ENCODE assay signal across 36 cellular contexts in the genomic region with DNA sequence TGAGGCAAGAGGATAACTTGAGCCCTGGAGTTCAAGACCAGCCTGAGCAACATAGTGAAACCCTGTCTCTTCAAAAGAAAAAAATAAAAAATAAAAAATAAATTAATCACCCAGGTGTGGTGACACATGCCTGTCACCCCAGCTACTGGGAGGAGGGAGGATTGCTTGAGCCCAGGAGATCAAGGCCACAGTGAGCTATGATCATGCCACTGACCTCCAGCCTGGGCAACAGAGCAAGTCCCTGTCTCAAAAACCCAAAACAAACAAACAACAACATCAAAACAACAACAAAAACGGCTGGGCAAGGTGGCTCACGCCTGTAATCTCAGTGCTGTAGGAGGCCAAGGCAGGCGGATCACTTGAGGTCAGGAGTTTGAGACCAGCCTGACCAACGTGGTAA. TPM values are rescaled to one million over a fixed set of nuclear protein-coding genes. Genes with fewer than 3 reads are reported as not detected.
"Had no signal": no experiment of that assay in that cellular context is flagged by ENCODE, and none has a peak within 500 bp of the region (broad histone marks: within the 10 kb centered on the region; RNA-seq: fewer than 3 reads in every experiment).

No MANE protein-coding gene starts in this region.

- DNase-seq: activated CD4-positive, alpha-beta memory T cell treated with anti-CD3 and anti-CD28 coated beads for 36 hours; activated CD4-positive, alpha-beta T cell treated with anti-CD3 and anti-CD28 coated beads for 36 hours; activated CD4-positive, alpha-beta T cell treated with anti-CD3 and anti-CD28 coated beads, Interleukin-2, amount 10 ng/mL, durations not matched to agents 24 days and 14 days; activated CD4-positive, CD25-positive, alpha-beta regulatory T cell; activated CD4-positive, CD25-positive, alpha-beta regulatory T cell treated with anti-CD3 and anti-CD28 coated beads, Interleukin-2, amount 50 U/mL, for 72 hours; activated CD8-positive, alpha-beta memory T cell treated with anti-CD3 and anti-CD28 coated beads, Interleukin-2, amount 10 ng/mL, durations not matched to agents 7 days and 5 days; activated CD8-positive, alpha-beta memory T cell treated with anti-CD3 and anti-CD28 coated beads, Interleukin-2, amount 50 U/mL, for 4 hours; activated CD8-positive, alpha-beta T cell treated with anti-CD3 and anti-CD28 coated beads, Interleukin-2, amount 10 ng/mL, durations not matched to agents 7 days and 5 days; activated gamma-delta T cell; activated naive CD4-positive, alpha-beta T cell; activated naive CD4-positive, alpha-beta T cell treated with anti-CD3 and anti-CD28 coated beads, Interleukin-2, amount 10 ng/mL, durations not matched to agents 7 days and 5 days; activated naive CD8-positive, alpha-beta T cell treated with anti-CD3 and anti-CD28 coated beads, Interleukin-2, amount 10 ng/mL, durations not matched to agents 7 days and 5 days; activated T-cell treated with anti-CD3 and anti-CD28 coated beads for 4 hours; activated T-cell treated with anti-CD3 and anti-CD28 coated beads, Interleukin-2, amount 50 U/mL, for 24 hours; activated T-cell treated with anti-CD3 and anti-CD28 coated beads, Interleukin-2, amount 50 U/mL, for 72 hours; anterior cingulate cortex; brain microvascular endothelial cell; effector CD4-positive, alpha-beta T cell; effector memory CD8-positive, alpha-beta T cell; erythroblast; foreskin keratinocyte; gastrocnemius medialis; glutamatergic neuron; heart left ventricle; T-helper 1 cell; T-helper 17 cell; T1000; WERI-Rb-1 had no signal

- H3K27ac Mint-ChIP-seq: activated CD4-positive, alpha-beta memory T cell treated with anti-CD3 and anti-CD28 coated beads for 36 hours; activated CD4-positive, alpha-beta T cell treated with anti-CD3 and anti-CD28 coated beads for 36 hours; activated CD4-positive, alpha-beta T cell treated with anti-CD3 and anti-CD28 coated beads, Interleukin-2, amount 10 ng/mL, durations not matched to agents 24 days and 14 days; activated CD8-positive, alpha-beta memory T cell treated with anti-CD3 and anti-CD28 coated beads, Interleukin-2, amount 10 ng/mL, durations not matched to agents 7 days and 5 days; activated CD8-positive, alpha-beta T cell treated with anti-CD3 and anti-CD28 coated beads, Interleukin-2, amount 10 ng/mL, durations not matched to agents 7 days and 5 days; activated naive CD4-positive, alpha-beta T cell treated with anti-CD3 and anti-CD28 coated beads, Interleukin-2, amount 10 ng/mL, durations not matched to agents 7 days and 5 days; activated naive CD4-positive, alpha-beta T cell treated with anti-CD3 and anti-CD28 coated beads, Interleukin-2, amount 50 U/mL, for 72 hours; activated naive CD8-positive, alpha-beta T cell treated with anti-CD3 and anti-CD28 coated beads, Interleukin-2, amount 10 ng/mL, durations not matched to agents 7 days and 5 days; activated T-cell treated with anti-CD3 and anti-CD28 coated beads, Interleukin-2, amount 50 U/mL, for 24 hours; activated T-cell treated with anti-CD3 and anti-CD28 coated beads, Interleukin-2, amount 50 U/mL, for 72 hours; dendritic cell treated with granulocyte-macrophage colony-stimulating factor and Interleukin-4, amounts not matched to agents 40 ng/mL and 50 ng/mL, for 4 days; effector memory CD8-positive, alpha-beta T cell; T-helper 17 cell; T-helper 2 cell treated with Interferon-gamma antibody and Interleukin-4, amounts not matched to agents 5 μg/mL and 100 μg/mL, for 36 hours had no signal

- H3K27me3 ChIP-seq: brain microvascular endothelial cell, foreskin keratinocyte, gastrocnemius medialis, heart left ventricle had no signal

- H3K4me1 ChIP-seq: foreskin keratinocyte had no signal

- H3K4me3 ChIP-seq: coronary artery, esophagus muscularis mucosa, gastrocnemius medialis, heart left ventricle had no signal

- H3K4me3 Mint-ChIP-seq: activated CD4-positive, alpha-beta memory T cell treated with anti-CD3 and anti-CD28 coated beads for 36 hours; activated CD4-positive, alpha-beta T cell treated with anti-CD3 and anti-CD28 coated beads for 36 hours; activated CD4-positive, alpha-beta T cell treated with anti-CD3 and anti-CD28 coated beads, Interleukin-2, amount 10 ng/mL, durations not matched to agents 24 days and 14 days; activated CD8-positive, alpha-beta memory T cell treated with anti-CD3 and anti-CD28 coated beads, Interleukin-2, amount 10 ng/mL, durations not matched to agents 7 days and 5 days; activated CD8-positive, alpha-beta T cell treated with anti-CD3 and anti-CD28 coated beads, Interleukin-2, amount 10 ng/mL, durations not matched to agents 7 days and 5 days; activated naive CD4-positive, alpha-beta T cell treated with anti-CD3 and anti-CD28 coated beads, Interleukin-2, amount 10 ng/mL, durations not matched to agents 7 days and 5 days; activated naive CD8-positive, alpha-beta T cell treated with anti-CD3 and anti-CD28 coated beads, Interleukin-2, amount 10 ng/mL, durations not matched to agents 7 days and 5 days; activated T-cell treated with anti-CD3 and anti-CD28 coated beads, Interleukin-2, amount 50 U/mL, for 24 hours; activated T-cell treated with anti-CD3 and anti-CD28 coated beads, Interleukin-2, amount 50 U/mL, for 72 hours; central memory CD8-positive, alpha-beta T cell; dendritic cell treated with granulocyte-macrophage colony-stimulating factor and Interleukin-4, amounts not matched to agents 40 ng/mL and 50 ng/mL, for 4 days; effector memory CD8-positive, alpha-beta T cell; T-helper 17 cell; T-helper 2 cell treated with Interferon-gamma antibody and Interleukin-4, amounts not matched to agents 5 μg/mL and 100 μg/mL, for 36 hours had no signal

- H3K36me3 Mint-ChIP-seq: activated CD4-positive, alpha-beta memory T cell treated with anti-CD3 and anti-CD28 coated beads for 36 hours; activated CD8-positive, alpha-beta memory T cell treated with anti-CD3 and anti-CD28 coated beads, Interleukin-2, amount 10 ng/mL, durations not matched to agents 7 days and 5 days; activated naive CD8-positive, alpha-beta T cell treated with anti-CD3 and anti-CD28 coated beads, Interleukin-2, amount 10 ng/mL, durations not matched to agents 7 days and 5 days had no signal

- FAIRE-seq: astrocyte, bronchial epithelial cell had no signal

- H3K27ac ChIP-seq: brain microvascular endothelial cell, coronary artery, esophagus muscularis mucosa, foreskin keratinocyte, gastrocnemius medialis, heart left ventricle, WERI-Rb-1 had no signal

- H3K9me3 Mint-ChIP-seq: activated CD4-positive, alpha-beta memory T cell treated with anti-CD3 and anti-CD28 coated beads for 36 hours; activated CD4-positive, alpha-beta T cell treated with anti-CD3 and anti-CD28 coated beads, Interleukin-2, amount 10 ng/mL, durations not matched to agents 24 days and 14 days; activated naive CD4-positive, alpha-beta T cell treated with anti-CD3 and anti-CD28 coated beads, Interleukin-2, amount 10 ng/mL, durations not matched to agents 7 days and 5 days; activated naive CD4-positive, alpha-beta T cell treated with anti-CD3 and anti-CD28 coated beads, Interleukin-2, amount 50 U/mL, for 72 hours; activated naive CD8-positive, alpha-beta T cell treated with anti-CD3 and anti-CD28 coated beads, Interleukin-2, amount 10 ng/mL, durations not matched to agents 7 days and 5 days; activated T-cell treated with anti-CD3 and anti-CD28 coated beads, Interleukin-2, amount 50 U/mL, for 24 hours; activated T-cell treated with anti-CD3 and anti-CD28 coated beads, Interleukin-2, amount 50 U/mL, for 72 hours; central memory CD8-positive, alpha-beta T cell; dendritic cell treated with granulocyte-macrophage colony-stimulating factor and Interleukin-4, amounts not matched to agents 40 ng/mL and 50 ng/mL, for 4 days; effector memory CD8-positive, alpha-beta T cell; T-helper 2 cell treated with Interferon-gamma antibody and Interleukin-4, amounts not matched to agents 5 μg/mL and 100 μg/mL, for 36 hours had no signal

- H3K36me3 ChIP-seq: brain microvascular endothelial cell, esophagus muscularis mucosa, gastrocnemius medialis, heart left ventricle, WERI-Rb-1 had no signal

- H3K9me3 ChIP-seq: esophagus muscularis mucosa, gastrocnemius medialis, heart left ventricle had no signal

- ATAC-seq: activated CD4-positive, alpha-beta T cell treated with anti-CD3 and anti-CD28 coated beads for 36 hours; activated CD8-positive, alpha-beta memory T cell treated with anti-CD3 and anti-CD28 coated beads, Interleukin-2, amount 10 ng/mL, durations not matched to agents 7 days and 5 days; activated CD8-positive, alpha-beta T cell treated with anti-CD3 and anti-CD28 coated beads, Interleukin-2, amount 10 ng/mL, durations not matched to agents 7 days and 5 days; activated naive CD4-positive, alpha-beta T cell treated with anti-CD3 and anti-CD28 coated beads, Interleukin-2, amount 50 U/mL, for 72 hours; activated T-cell treated with anti-CD3 and anti-CD28 coated beads, Interleukin-2, amount 50 U/mL, for 72 hours; effector memory CD8-positive, alpha-beta T cell; foreskin keratinocyte; gastrocnemius medialis; heart left ventricle; T-helper 17 cell had no signal

RNA-seq across cellular contexts. Expression of a gene that starts 22.9 kb away (rescaled TPM):
- total RNA-seq: activated CD8-positive, alpha-beta memory T cell treated with anti-CD3 and anti-CD28 coated beads, Interleukin-2, amount 10 ng/mL, durations not matched to agents 7 days and 5 days; activated CD8-positive, alpha-beta T cell treated with anti-CD3 and anti-CD28 coated beads, Interleukin-2, amount 10 ng/mL, durations not matched to agents 7 days and 5 days; activated naive CD8-positive, alpha-beta T cell treated with anti-CD3 and anti-CD28 coated beads, Interleukin-2, amount 10 ng/mL, durations not matched to agents 7 days and 5 days had no signal

RNA-seq across cellular contexts. Expression of a gene that starts 41.6 kb away (rescaled TPM):
- total RNA-seq: activated CD8-positive, alpha-beta memory T cell treated with anti-CD3 and anti-CD28 coated beads, Interleukin-2, amount 10 ng/mL, durations not matched to agents 7 days and 5 days had no signal
